8 cellular contexts compared by ENCODE assay signal in the genomic region with DNA sequence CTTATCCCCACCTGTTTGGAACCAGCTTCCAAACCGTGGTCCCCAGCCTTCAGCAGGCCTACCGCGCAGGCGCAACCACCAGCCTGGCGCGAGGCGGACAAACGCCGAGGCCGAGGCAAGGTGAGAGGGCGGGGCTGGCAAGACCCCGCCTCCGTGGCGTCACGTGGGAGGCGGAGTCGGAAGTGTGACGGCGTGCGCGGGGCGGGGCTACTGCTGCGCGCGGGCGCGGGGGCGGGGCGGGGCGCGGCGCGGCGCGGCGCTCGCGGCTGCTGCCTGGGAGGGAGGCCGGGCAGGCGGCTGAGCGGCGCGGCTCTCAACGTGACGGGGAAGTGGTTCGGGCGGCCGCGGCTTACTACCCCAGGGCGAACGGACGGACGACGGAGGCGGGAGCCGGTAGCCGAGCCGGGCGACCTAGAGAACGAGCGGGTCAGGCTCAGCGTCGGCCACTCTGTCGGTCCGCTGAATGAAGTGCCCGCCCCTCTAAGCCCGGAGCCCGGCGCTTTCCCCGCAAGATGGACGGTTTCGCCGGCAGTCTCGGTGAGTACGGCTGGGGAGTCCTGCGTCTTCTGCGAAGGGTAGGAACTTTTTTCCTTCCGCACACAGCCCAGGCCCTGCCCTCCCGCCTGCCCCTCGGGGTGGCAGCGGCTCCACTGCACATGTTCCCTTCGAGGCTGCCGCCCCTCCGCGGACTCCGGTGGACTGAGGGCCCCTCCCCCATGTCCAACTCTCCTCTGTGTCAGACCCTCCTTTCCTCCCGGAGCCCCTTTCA. TPM values are rescaled to one million over a fixed set of nuclear protein-coding genes. Genes with fewer than 3 reads are reported as not detected.
DNase-seq lines count a peak whose midpoint lies in the region; ATAC-seq and TF ChIP-seq lines count a peak whose summit lies in the region.

A gene with protein sequence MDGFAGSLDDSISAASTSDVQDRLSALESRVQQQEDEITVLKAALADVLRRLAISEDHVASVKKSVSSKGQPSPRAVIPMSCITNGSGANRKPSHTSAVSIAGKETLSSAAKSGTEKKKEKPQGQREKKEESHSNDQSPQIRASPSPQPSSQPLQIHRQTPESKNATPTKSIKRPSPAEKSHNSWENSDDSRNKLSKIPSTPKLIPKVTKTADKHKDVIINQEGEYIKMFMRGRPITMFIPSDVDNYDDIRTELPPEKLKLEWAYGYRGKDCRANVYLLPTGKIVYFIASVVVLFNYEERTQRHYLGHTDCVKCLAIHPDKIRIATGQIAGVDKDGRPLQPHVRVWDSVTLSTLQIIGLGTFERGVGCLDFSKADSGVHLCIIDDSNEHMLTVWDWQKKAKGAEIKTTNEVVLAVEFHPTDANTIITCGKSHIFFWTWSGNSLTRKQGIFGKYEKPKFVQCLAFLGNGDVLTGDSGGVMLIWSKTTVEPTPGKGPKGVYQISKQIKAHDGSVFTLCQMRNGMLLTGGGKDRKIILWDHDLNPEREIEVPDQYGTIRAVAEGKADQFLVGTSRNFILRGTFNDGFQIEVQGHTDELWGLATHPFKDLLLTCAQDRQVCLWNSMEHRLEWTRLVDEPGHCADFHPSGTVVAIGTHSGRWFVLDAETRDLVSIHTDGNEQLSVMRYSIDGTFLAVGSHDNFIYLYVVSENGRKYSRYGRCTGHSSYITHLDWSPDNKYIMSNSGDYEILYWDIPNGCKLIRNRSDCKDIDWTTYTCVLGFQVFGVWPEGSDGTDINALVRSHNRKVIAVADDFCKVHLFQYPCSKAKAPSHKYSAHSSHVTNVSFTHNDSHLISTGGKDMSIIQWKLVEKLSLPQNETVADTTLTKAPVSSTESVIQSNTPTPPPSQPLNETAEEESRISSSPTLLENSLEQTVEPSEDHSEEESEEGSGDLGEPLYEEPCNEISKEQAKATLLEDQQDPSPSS (plus strand): TSS at position 254 of the 769 bp plus-strand sequence. CDS start 259 bp downstream, at position 513.

- H3K27me3 ChIP-seq in adrenal gland (no peaks in the 10 kb centered on the region), upper lobe of right lung (no peaks in the 10 kb centered on the region)

- TF ChIP-seq CTCF in GM13976 (IDR thresholded peaks at IDR 0.05; ENCODE audit: borderline replicate concordance, control extremely low read depth, extremely low read depth, insufficient read depth, missing control alignments) (no peak), adrenal gland (IDR thresholded peaks at IDR 0.05) (no peak), upper lobe of right lung (IDR thresholded peaks at IDR 0.05) (no peak)

- H3K4me3 ChIP-seq in adrenal gland (peak within 1 kb of the TSS; percentile 6 to 98 (median 75)), upper lobe of right lung (peak within 1 kb of the TSS; percentile 91)

- ATAC-seq in HG02798 (IDR thresholded peaks at IDR 0.05; ENCODE audit: poor library complexity, unreplicated experiment): peak; percentile 79
- ATAC-seq in left cardiac atrium: peak; percentile 97 to 98
- peak; percentile 98 for ATAC-seq in upper lobe of right lung

- H3K27ac ChIP-seq in adrenal gland (peak within 1 kb of the TSS; percentile 55 to 99 (median 90)), upper lobe of right lung (peak within 1 kb of the TSS; percentile 82)

- H3K4me1 ChIP-seq in adrenal gland (replicated peaks in 1 of 2): peaks cover 25 to 29% of the 10 kb centered on the region in 2 donors
- H3K4me1 ChIP-seq in upper lobe of right lung: peaks cover 24% of the 10 kb centered on the region

- intact Hi-C loops in adrenal gland (cut with DNase I): no loop called here
- intact Hi-C loops in left cardiac atrium (cut with DNase I): no loop called here
- intact Hi-C loops in posterior vena cava (cut with DNase I): loop anchor here in 1 of 2 donors (5.0 kb wide), 1 partner anchor 37 kb away; no protein-coding TSS in a partner anchor
- intact Hi-C loops in upper lobe of right lung (cut with DNase I): no loop called here

- peak; percentile 81 to 92 for TF ChIP-seq POLR2A in adrenal gland (IDR thresholded peaks at IDR 0.05)

- 0 to 1% (median 1%) methylated on average over 11 to 87 of the region's 87 CpGs for WGBS in adrenal gland, 4 donors

- in situ Hi-C loops in GM13976 (cut with MboI; ENCODE audit: low sequenced_read_pairs, unreplicated experiment): no loop called here

- no peaks in the 10 kb centered on the region for H3K36me3 ChIP-seq in adrenal gland (replicated peaks in 1 of 2)
- H3K36me3 ChIP-seq in upper lobe of right lung: no peaks in the 10 kb centered on the region

- H3K9me3 ChIP-seq in adrenal gland (replicated peaks in 1 of 3): no peaks in the 10 kb centered on the region
- no peaks in the 10 kb centered on the region for H3K9me3 ChIP-seq in upper lobe of right lung

- DNase-seq in GM13976 (ENCODE audit: low spot score): peak; percentile 96
- DNase-seq in NCI-H146 (lab: John Stamatoyannopoulos, UW): peak; percentile 92
- peak; percentile 82 to 89 (median 86) for DNase-seq in T-helper 1 cell
- peak; percentile 89 to 97 (median 95) for DNase-seq in adrenal gland
- DNase-seq in left cardiac atrium: peak; percentile 91
- DNase-seq in posterior vena cava (ENCODE audit: low spot score): peak; percentile 97
- peak; percentile 95 for DNase-seq in upper lobe of right lung

RNA-seq across cellular contexts. Expression of the gene that starts here (rescaled TPM):
- total RNA-seq in adrenal gland: 10 to 100 TPM; 32.1 to 64.0 (median 55.1) TPM
- polyA plus RNA-seq in adrenal gland: 10 to 100 TPM; 29.9 to 37.5 (median 35.9) TPM
- 10 to 100 TPM in 1 of 2 donors, 1 to 10 TPM in 1; 8.5 to 12.4 TPM for total RNA-seq in left cardiac atrium
- total RNA-seq in posterior vena cava: 10 to 100 TPM; 33.9 to 36.6 TPM
- total RNA-seq in upper lobe of right lung: 83.0 TPM

Comparison
In these comparisons a context has a peak if more than half of its experiments do, and no peak if none do; other contexts are left out.
1. Peak in every context shown above with its lines: DNase-seq, ATAC-seq, H3K4me3 ChIP-seq and H3K27ac ChIP-seq.